Comparison of ENCODE assay signal across 8 cellular contexts in the genomic region with DNA sequence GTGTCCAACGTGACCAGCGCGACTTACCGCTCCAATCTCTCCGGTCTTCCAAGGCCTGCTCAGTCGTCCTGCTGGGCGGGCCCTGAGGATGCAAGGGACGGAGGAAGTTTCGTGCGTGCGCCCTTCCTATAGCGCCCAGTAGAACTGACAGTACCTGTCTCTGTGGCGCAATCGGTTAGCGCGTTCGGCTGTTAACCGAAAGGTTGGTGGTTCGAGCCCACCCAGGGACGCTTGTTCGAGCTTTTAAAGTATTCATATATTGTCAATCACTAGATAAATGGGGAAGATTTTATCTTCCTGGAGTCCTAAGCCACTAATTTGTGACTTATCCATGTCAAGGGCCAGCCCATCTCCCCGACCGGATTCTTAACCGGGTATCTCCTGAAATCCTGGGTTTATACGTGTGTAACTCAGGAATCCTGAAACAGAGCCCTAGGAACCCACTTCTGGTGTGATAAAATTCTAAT. TPM values are rescaled to one million over a fixed set of nuclear protein-coding genes. Genes with fewer than 3 reads are reported as not detected.
DNase-seq lines count a peak whose midpoint lies in the region; ATAC-seq, FAIRE-seq and TF ChIP-seq lines count a peak whose summit lies in the region.
"Not testable (repeated sequence)": the region's sequence is repeated elsewhere in the genome, so short reads cannot be mapped to it uniquely, and the experiment has no call there.

No MANE protein-coding gene starts in this region.

- H3K4me2 ChIP-seq in endothelial cell of umbilical vein (ENCODE audit: insufficient read depth, low read length), result not testable (repeated sequence)
- peak overlapping the region; percentile 41 for H3K4me2 ChIP-seq in skeletal muscle satellite cell (ENCODE audit: low read length)

- not testable (repeated sequence) for H3K4me1 ChIP-seq in endothelial cell of umbilical vein (ENCODE audit: control insufficient read depth, extremely low read depth, insufficient read depth, low read length); right lobe of liver; skeletal muscle satellite cell (ENCODE audit: control insufficient read depth, insufficient read depth, low read length); thyroid gland

- not testable (repeated sequence) for H3K9me3 ChIP-seq in WERI-Rb-1 (ENCODE audit: severe bottlenecking); endothelial cell of umbilical vein (replicated peaks; ENCODE audit: control insufficient read depth, insufficient read depth, low read length); right lobe of liver; skeletal muscle satellite cell (replicated peaks; ENCODE audit: low read length); thyroid gland

- FAIRE-seq in endothelial cell of umbilical vein (lab: Jason Lieb, UNC), result not testable (repeated sequence)

- BruUV-seq in endothelial cell of umbilical vein (replicated peaks; lab: Mats Ljungman, UMichigan), result not testable (repeated sequence)

- not testable (repeated sequence) for H3K27me3 ChIP-seq in WERI-Rb-1 (ENCODE audit: insufficient read depth, low read depth, severe bottlenecking); endothelial cell of umbilical vein (ENCODE audit: control insufficient read depth in 2 of 2, insufficient read depth in 2 of 2, low read length in 2 of 2); right lobe of liver; skeletal muscle satellite cell (ENCODE audit: control insufficient read depth, insufficient read depth, low read length); thyroid gland

- not testable (repeated sequence) for H3K9ac ChIP-seq in endothelial cell of umbilical vein (replicated peaks; ENCODE audit: extremely low read depth, insufficient read depth, low read length); skeletal muscle satellite cell (ENCODE audit: low read depth, low read length)

- H3K27ac ChIP-seq in WERI-Rb-1; endothelial cell of umbilical vein (ENCODE audit: insufficient read depth, low read depth, low read length); right lobe of liver: not testable (repeated sequence)
- H3K27ac ChIP-seq in thyroid gland, result peak overlapping the region in 1 of 3 donors; percentile 30

- not testable (repeated sequence) for TF ChIP-seq CTCF in WERI-Rb-1 (IDR thresholded peaks at IDR 0.05; ENCODE audit: low read depth, low read length); endothelial cell of umbilical vein (IDR thresholded peaks at IDR 0.05; ENCODE audit: extremely low read depth in 1 of 2, insufficient read depth in 1 of 2, low read depth in 1 of 2, low read length in 2 of 2); right lobe of liver (IDR thresholded peaks at IDR 0.05); thyroid gland (IDR thresholded peaks at IDR 0.05)

- DNase-seq in GM04504 (ENCODE audit: low read depth) (peak; percentile 23), NCI-H345 (lab: John Stamatoyannopoulos, UW) (peak; percentile 77), WERI-Rb-1 (peak; percentile 77), endothelial cell of umbilical vein (ENCODE audit: low read depth, low spot score) (peak; percentile 51), right lobe of liver (peak in 2 of 3 donors; percentile 27 to 46), thyroid gland (peak; percentile 20 to 36)
- peak; percentile 72 for DNase-seq in activated naive CD4-positive, alpha-beta T cell treated with Interleukin-2 at 50 U/mL for 16 hours

- not testable (repeated sequence) for H2AFZ ChIP-seq in endothelial cell of umbilical vein (ENCODE audit: low read depth, low read length)

- whole genome bisulfite sequencing in right lobe of liver (ENCODE audit: insufficient coverage, low coverage, low lambda C conversion rate, missing lambda C conversion rate), result 10% methylated on average over 18 of the region's 25 CpGs
- 8 to 9% methylated on average over 10 of the region's 25 CpGs for WGBS in thyroid gland, 2 donors

- not testable (repeated sequence) for H4K20me1 ChIP-seq in endothelial cell of umbilical vein (replicated peaks; ENCODE audit: control insufficient read depth, extremely low read depth, insufficient read depth, low read length)

- POLR2A ChIA-PET in endothelial cell of umbilical vein (lab: Charles Lee), result not testable (repeated sequence)

- H3K4me3 ChIP-seq in WERI-Rb-1 (ENCODE audit: low read depth, low read length), result peak overlapping the region; percentile 42
- H3K4me3 ChIP-seq in endothelial cell of umbilical vein (replicated peaks in 1 of 3; ENCODE audit: insufficient read depth in 1 of 3, low read depth in 1 of 3, low read length in 3 of 3), result peak overlapping the region in 1 of 3 experiments; percentile 9
- H3K4me3 ChIP-seq in right lobe of liver, result peak overlapping the region in 1 of 3 donors; percentile 29
- not testable (repeated sequence) for H3K4me3 ChIP-seq in skeletal muscle satellite cell (ENCODE audit: low read length); thyroid gland (replicated peaks in 1 of 3)

- not testable (repeated sequence) for TF ChIP-seq POLR2A in endothelial cell of umbilical vein (IDR thresholded peaks at IDR 0.05; ENCODE audit: low read depth, low read length); right lobe of liver (IDR thresholded peaks at IDR 0.05); thyroid gland (IDR thresholded peaks at IDR 0.05)

- not testable (repeated sequence) for H3K9me1 ChIP-seq in endothelial cell of umbilical vein (replicated peaks; ENCODE audit: control insufficient read depth, extremely low read depth, insufficient read depth, low read length)

- intact Hi-C loops in endothelial cell of umbilical vein (cut with micrococcal nuclease), result loop anchor here (10.0 kb wide), 1 partner anchor 154 kb away; no protein-coding TSS in a partner anchor
- intact Hi-C loops in right lobe of liver (cut with DNase I); thyroid gland (cut with DNase I): not testable (repeated sequence)

- dilution Hi-C loops in endothelial cell of umbilical vein (cut with MboI; ENCODE audit: extremely low pct_ligation_motif_present, low sequenced_read_pairs), result not testable (repeated sequence)

- not testable (repeated sequence) for H3K79me2 ChIP-seq in endothelial cell of umbilical vein (ENCODE audit: control insufficient read depth, insufficient read depth, low read length)

- ATAC-seq in right lobe of liver, result not testable (repeated sequence)

- not testable (repeated sequence) for H3K36me3 ChIP-seq in WERI-Rb-1; endothelial cell of umbilical vein (ENCODE audit: control insufficient read depth in 2 of 2, extremely low read depth in 1 of 2, insufficient read depth in 2 of 2, low read length in 2 of 2); right lobe of liver; skeletal muscle satellite cell (ENCODE audit: insufficient read depth, low read length); thyroid gland

- CTCF ChIA-PET in endothelial cell of umbilical vein (lab: Charles Lee), result not testable (repeated sequence)

TF ChIP-seq in endothelial cell of umbilical vein, 7 proteins besides CTCF, POLR2A, EP300 and RAD21:
- peak; percentile 25 for TF ChIP-seq GATA2 (IDR thresholded peaks at IDR 0.05; ENCODE audit: insufficient read depth, insufficient read length, low read depth, low read length)

RNA-seq across cellular contexts. Expression of a gene that starts 46.0 kb away (rescaled TPM):
- total RNA-seq in endothelial cell of umbilical vein (not detected in 2 replicates), right lobe of liver (not detected), thyroid gland (under 1 TPM in 2 of 4 donors, not detected in 2; 0.11 to 0.17 TPM)
- polyA plus RNA-seq in endothelial cell of umbilical vein, result not detected in 2 replicates
- not detected in 2 replicates for polyA plus RNA-seq in endothelial cell of umbilical vein (2011; cell fraction: cytosol; rRNA removed)
- polyA plus RNA-seq in endothelial cell of umbilical vein (2011; cell fraction: nucleus; rRNA removed), result not detected in 2 replicates
- polyA plus RNA-seq in endothelial cell of umbilical vein (2012), result not detected in 2 replicates
- polyA minus RNA-seq in endothelial cell of umbilical vein, result not detected in 2 replicates
- polyA minus RNA-seq in endothelial cell of umbilical vein (2011; cell fraction: cytosol; rRNA and poly(A)+ RNA removed), result not detected
- not detected in 2 replicates for polyA minus RNA-seq in endothelial cell of umbilical vein (2011; cell fraction: nucleus; rRNA and poly(A)+ RNA removed)
- not detected in 2 replicates for total RNA-seq in skeletal muscle satellite cell (2012; rRNA removed)

Comparison
In these comparisons a context has a peak if more than half of its experiments do, and no peak if none do; other contexts are left out.
1. DNase-seq: peak in every context shown above with its lines; median percentile 77 in NCI-H345; 77 in WERI-Rb-1; 72 in activated naive CD4-positive, alpha-beta T cell treated with Interleukin-2 at 50 U/mL for 16 hours; 51 in endothelial cell of umbilical vein; 36 in right lobe of liver; 28 in thyroid gland; 23 in GM04504.